In genomic region chr18:73456643-73457042, GRCh38 we compare ENCODE assay signal across 30 cellular contexts.
"Had no signal": no experiment of that assay in that cellular context is flagged by ENCODE, and none has a peak within 500 bp of the region (broad histone marks: within the 10 kb centered on the region; RNA-seq: fewer than 3 reads in every experiment).

No MANE protein-coding gene starts in this region.

- H3K4me2 ChIP-seq: smooth muscle cell had no signal

- H3K27ac ChIP-seq: neutrophil, ovary, parathyroid adenoma, psoas muscle, spleen, thoracic aorta, thyroid gland, tibial nerve, vagina had no signal

- H3K36me3 ChIP-seq: neutrophil, ovary, spleen, thoracic aorta, thyroid gland, tibial nerve, upper lobe of left lung, vagina had no signal

- ATAC-seq: naive thymus-derived CD8-positive, alpha-beta T cell; natural killer cell treated with Interleukin-12 subunit alpha and Interleukin-12 subunit beta and Interleukin-15 and Interleukin-18, amount 100 ng/mL, for 72 hours; psoas muscle; right cardiac atrium; sciatic nerve; stimulated activated memory B cell treated with anti-CD40 and anti-IgM and Interleukin-4, amounts not matched to agents 10 μg/mL and 1 μg/mL and 100 μg/mL, for 72 hours; stimulated activated naive CD8-positive, alpha-beta T cell treated with anti-CD3 and anti-CD28 coated beads, Interleukin-15, amount 100 ng/mL, for 72 hours; stimulated activated naive CD8-positive, alpha-beta T cell treated with anti-CD3 and anti-CD28 coated beads, Interleukin-15, Interleukin-2, amounts not matched to agents 100 U/mL and 50 U/mL, for 24 hours had no signal

- H3K9me3 ChIP-seq: neutrophil, ovary, psoas muscle, thoracic aorta, thyroid gland, tibial nerve, upper lobe of left lung, vagina had no signal

- DNase-seq: naive thymus-derived CD8-positive, alpha-beta T cell; nephron progenitor cell; nucleus accumbens; ovary; posterior cingulate gyrus; psoas muscle; right cardiac atrium; spleen; stimulated activated CD4-positive, alpha-beta T cell treated with anti-CD3 and anti-CD28 coated beads, Interleukin-12 subunit alpha, Interleukin-12 subunit beta, amount 100 ng/mL, for 4 hours; stimulated activated CD4-positive, alpha-beta T cell treated with anti-CD3 and anti-CD28 coated beads, Interleukin-1b, Interleukin-23, amount 100 ng/mL, for 48 hours; stimulated activated CD4-positive, alpha-beta T cell treated with anti-CD3 and anti-CD28 coated beads, Interleukin-4, amount 100 ng/mL, for 1 hour; stimulated activated CD4-positive, alpha-beta T cell treated with anti-CD3 and anti-CD28 coated beads, Interleukin-4, amount 100 ng/mL, for 4 hours; stimulated activated CD8-positive, alpha-beta memory T cell treated with anti-CD3 and anti-CD28 coated beads, Interleukin-4, amount 100 ng/mL, for 48 hours; stimulated activated naive CD4-positive, alpha-beta T cell; stimulated activated naive CD8-positive, alpha-beta T cell treated with anti-CD3 and anti-CD28 coated beads, Interleukin-15, amount 100 ng/mL, for 72 hours; stimulated activated naive CD8-positive, alpha-beta T cell treated with anti-CD3 and anti-CD28 coated beads, Interleukin-15, Interleukin-2, amounts not matched to agents 100 U/mL and 50 U/mL, for 24 hours; thyroid gland; trophoblast cell; upper lobe of left lung had no signal

- FAIRE-seq: urothelium cell line had no signal

- H3K79me2 ChIP-seq: parathyroid adenoma had no signal

- H3K4me1 ChIP-seq: parathyroid adenoma, psoas muscle, spleen, thyroid gland, tibial nerve, vagina had no signal

- H3K9ac ChIP-seq: parathyroid adenoma had no signal

- H3K27me3 ChIP-seq: neutrophil, ovary, spleen, thyroid gland, tibial nerve, upper lobe of left lung, vagina had no signal

- H2AFZ ChIP-seq: parathyroid adenoma had no signal

- H3K4me3 ChIP-seq: ovary, psoas muscle, skin epidermis, smooth muscle cell, spleen, thoracic aorta, thyroid gland, tibial nerve, upper lobe of left lung, vagina had no signal
